Comparison of ENCODE assay signal across 1 cellular context in genomic region chrX:132219343-132219768, GRCh38.
TF ChIP-seq lines count a peak whose summit lies in the region.

Gene RAP2C (minus strand): TSS chrX:132219447. CDS start chrX:132217268, 2,179 bp downstream.

TF ChIP-seq in HEK293, 187 proteins besides CTCF, POLR2A, EP300 and RAD21 (continued from another document):
- TF ChIP-seq ZBTB6 (tag by site-specific recombination; IDR thresholded peaks at IDR 0.05): peak; percentile 44; the same call in 1 of the 2 replicates
- no peak for TF ChIP-seq KLF9 (tag by site-specific recombination; IDR thresholded peaks at IDR 0.05; ENCODE audit: low read depth)
- TF ChIP-seq HOXC10 (CRISPR knock-in tag; IDR thresholded peaks at IDR 0.05): no peak
- no peak for TF ChIP-seq ZNF544 (tag by site-specific recombination; IDR thresholded peaks at IDR 0.05)
- TF ChIP-seq ZNF558 (tag by site-specific recombination; IDR thresholded peaks at IDR 0.05): no peak
- TF ChIP-seq SP2 (tag by site-specific recombination; IDR thresholded peaks at IDR 0.05): no peak
- TF ChIP-seq RBAK (tag by site-specific recombination; IDR thresholded peaks at IDR 0.05): no peak
- TF ChIP-seq PRDM1 (tag by site-specific recombination; IDR thresholded peaks at IDR 0.05): peak; percentile 86
- no peak for TF ChIP-seq HOXD13 (CRISPR knock-in tag; IDR thresholded peaks at IDR 0.05; ENCODE audit: borderline replicate concordance)
- no peak for TF ChIP-seq ZNF549 (tag by site-specific recombination; IDR thresholded peaks at IDR 0.05)
- TF ChIP-seq ZBTB17 (tag by site-specific recombination; IDR thresholded peaks at IDR 0.05): peak; percentile 56; the same call in 1 of the 2 replicates
- peak; percentile 97 for TF ChIP-seq SCRT2 (tag by site-specific recombination; IDR thresholded peaks at IDR 0.05)
- TF ChIP-seq ZNF354C (tag by site-specific recombination; IDR thresholded peaks at IDR 0.05; ENCODE audit: borderline replicate concordance, low read depth): no peak
- TF ChIP-seq ZNF660 (tag by site-specific recombination; IDR thresholded peaks at IDR 0.05): peak; percentile 61; the same call in 1 of the 2 replicates
- no peak for TF ChIP-seq ZNF398 (tag by site-specific recombination; IDR thresholded peaks at IDR 0.05)
- TF ChIP-seq KLF16 (tag by site-specific recombination; IDR thresholded peaks at IDR 0.05): no peak
- no peak for TF ChIP-seq ZNF501 (tag by site-specific recombination; IDR thresholded peaks at IDR 0.05)
- no peak for TF ChIP-seq ZNF623 (tag by site-specific recombination; IDR thresholded peaks at IDR 0.05)
- TF ChIP-seq SP3 (tag by site-specific recombination; IDR thresholded peaks at IDR 0.05): no peak
